Comparison of ENCODE assay signal across 8 cellular contexts in the genomic region with DNA sequence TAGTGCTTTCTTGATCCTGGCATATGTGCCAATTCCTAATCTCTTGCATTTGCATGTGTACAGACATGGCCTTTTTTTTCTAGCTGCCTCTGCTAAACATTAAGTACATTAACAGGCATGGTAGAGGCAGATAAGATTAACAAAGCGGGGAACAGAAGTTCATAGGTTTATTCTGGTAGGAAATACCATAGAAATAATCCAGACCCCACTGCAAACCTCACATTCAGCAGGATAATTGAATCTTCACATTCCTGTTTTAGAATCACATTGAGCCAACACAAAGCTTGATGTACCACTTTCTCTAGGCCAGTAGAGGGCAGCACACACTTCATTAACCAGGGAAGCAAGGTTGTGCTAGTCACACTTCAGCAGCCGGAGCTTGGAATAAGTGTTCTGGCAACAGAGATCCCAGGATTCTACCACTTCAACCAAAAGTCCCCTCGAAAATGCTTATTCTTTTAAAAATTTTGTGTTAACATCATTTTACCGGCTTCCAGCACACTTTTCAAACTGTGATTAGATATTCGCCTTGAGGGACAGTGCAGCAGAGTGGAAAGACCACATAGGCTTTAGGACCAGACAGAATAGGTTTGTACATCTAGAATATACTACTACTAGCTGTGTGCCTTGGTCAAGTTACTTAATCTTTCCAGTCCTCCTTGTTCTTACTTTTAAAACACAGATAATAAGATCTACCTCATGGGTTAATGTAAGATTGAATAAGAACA.
DNase-seq lines count a peak whose midpoint lies in the region; ATAC-seq, FAIRE-seq and TF ChIP-seq lines count a peak whose summit lies in the region.

No MANE protein-coding gene starts in this region.

- peak; percentile 91 for FAIRE-seq in GM12891 (lab: Jason Lieb, UNC)

- H3K36me3 Mint-ChIP-seq in stimulated activated memory B cell treated with anti-CD40 and anti-IgM and Interleukin-4, amounts not matched to agents 10 μg/mL and 1 μg/mL and 100 μg/mL, for 72 hours = no peaks in the 10 kb centered on the region

- DNase-seq in AG08396 (ENCODE audit: low spot score) (peak; percentile 56), GM12891 (ENCODE audit: insufficient read length, low spot score) (peak; percentile 2), NCI-H1105 (lab: John Stamatoyannopoulos, UW) (peak; percentile 84), SK-N-DZ (ENCODE audit: low spot score) (peak; percentile 95), mucosa of gallbladder (ENCODE audit: low spot score) (peak; percentile 69)

- no peaks in the 10 kb centered on the region for H3K4me1 Mint-ChIP-seq in stimulated activated memory B cell treated with anti-CD40 and anti-IgM and Interleukin-4, amounts not matched to agents 10 μg/mL and 1 μg/mL and 100 μg/mL, for 72 hours

- no peaks in the 10 kb centered on the region for H3K27me3 Mint-ChIP-seq in stimulated activated memory B cell treated with anti-CD40 and anti-IgM and Interleukin-4, amounts not matched to agents 10 μg/mL and 1 μg/mL and 100 μg/mL, for 72 hours

- no peak for TF ChIP-seq POLR2A in GM12891 (IDR thresholded peaks at IDR 0.05; ENCODE audit: low read depth, low read length)

- ATAC-seq in HG02852 (IDR thresholded peaks at IDR 0.05; ENCODE audit: unreplicated experiment) (peak; percentile 85), esophagus mucosa (peak; percentile 74)
- no peak for ATAC-seq in stimulated activated memory B cell treated with anti-CD40 and anti-IgM and Interleukin-4, amounts not matched to agents 10 μg/mL and 1 μg/mL and 100 μg/mL, for 72 hours

- no peak overlapping the region for H3K27ac Mint-ChIP-seq in stimulated activated memory B cell treated with anti-CD40 and anti-IgM and Interleukin-4, amounts not matched to agents 10 μg/mL and 1 μg/mL and 100 μg/mL, for 72 hours

- H3K4me3 Mint-ChIP-seq in stimulated activated memory B cell treated with anti-CD40 and anti-IgM and Interleukin-4, amounts not matched to agents 10 μg/mL and 1 μg/mL and 100 μg/mL, for 72 hours = no peak overlapping the region

- no peaks in the 10 kb centered on the region for H3K9me3 Mint-ChIP-seq in stimulated activated memory B cell treated with anti-CD40 and anti-IgM and Interleukin-4, amounts not matched to agents 10 μg/mL and 1 μg/mL and 100 μg/mL, for 72 hours

TF ChIP-seq in GM12891, 5 proteins besides CTCF, POLR2A, EP300 and RAD21:
- TF ChIP-seq POU2F2 (IDR thresholded peaks at IDR 0.05; ENCODE audit: low read depth, low read length) = no peak
- TF ChIP-seq SPI1 (IDR thresholded peaks at IDR 0.05; ENCODE audit: low read depth, low read length) = no peak
- no peak for TF ChIP-seq PAX5 (IDR thresholded peaks at IDR 0.05; ENCODE audit: insufficient read depth, low read length, severe bottlenecking)
- TF ChIP-seq TAF1 (IDR thresholded peaks at IDR 0.05; ENCODE audit: low read depth, low read length) = no peak
- no peak for TF ChIP-seq POLR2AphosphoS5 (IDR thresholded peaks at IDR 0.05; ENCODE audit: low read depth, low read length)

Comparison
In these comparisons a context has a peak if more than half of its experiments do, and no peak if none do; other contexts are left out.
1. DNase-seq: peak in every context shown above with its lines; median percentile 95 in SK-N-DZ; 84 in NCI-H1105; 69 in mucosa of gallbladder; 56 in AG08396; 2 in GM12891.